In the genomic region with DNA sequence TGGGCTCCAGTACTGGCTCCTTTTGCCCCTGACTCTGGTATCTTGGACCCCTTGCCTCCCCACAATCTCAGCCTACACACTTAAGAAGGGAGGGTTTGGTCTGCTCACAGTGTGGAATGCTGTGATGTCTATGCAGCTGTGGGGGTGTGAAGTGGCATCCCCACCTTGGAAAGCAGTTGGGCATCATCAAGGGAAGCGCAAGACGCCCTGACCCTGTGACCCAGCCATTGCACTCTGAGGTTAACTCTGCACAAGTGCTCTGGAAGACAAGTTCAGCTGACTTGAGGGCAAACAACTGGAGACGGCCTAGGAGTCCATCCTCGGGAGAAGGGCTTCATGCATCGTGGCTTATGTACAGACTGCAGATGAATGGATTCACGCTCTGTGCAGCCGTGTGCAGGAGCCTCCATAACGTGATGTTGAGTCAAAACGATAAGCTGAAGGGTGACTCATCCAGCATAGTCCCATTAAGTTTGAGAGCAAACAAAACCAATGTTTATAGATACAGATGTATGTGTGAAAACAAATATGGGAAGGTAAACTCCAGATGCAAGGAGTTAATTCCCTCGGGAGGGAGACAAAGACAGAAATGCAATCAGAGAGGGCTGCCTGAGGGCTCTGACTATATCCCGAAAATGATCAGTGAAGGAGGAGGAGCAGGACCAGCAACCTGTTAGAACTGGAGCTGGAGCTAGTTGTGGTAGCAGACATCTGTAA, we compare ENCODE assay signal across 13 cellular contexts.
DNase-seq lines count a peak whose midpoint lies in the region; ATAC-seq, FAIRE-seq and TF ChIP-seq lines count a peak whose summit lies in the region.
"Had no signal": no experiment of that assay in that cellular context is flagged by ENCODE, and none has a peak within 500 bp of the region (broad histone marks: within the 10 kb centered on the region; RNA-seq: fewer than 3 reads in every experiment).

No MANE protein-coding gene starts in this region.

- no peaks in the 10 kb centered on the region for H3K36me3 ChIP-seq in heart right ventricle
- H3K36me3 ChIP-seq: gastroesophageal sphincter, tibial nerve had no signal

- no peak for TF ChIP-seq EP300 in A549 (IDR thresholded peaks at IDR 0.05)

- H3K9me3 ChIP-seq in A549 (peaks cover 16% of the 10 kb centered on the region; the same call in 2 of the 3 replicates), right cardiac atrium (ENCODE audit: control insufficient read depth, low read length) (no peaks in the 10 kb centered on the region), heart right ventricle (peaks cover 0 to 13% (median 0%) of the 10 kb centered on the region in 11 donors)
- H3K9me3 ChIP-seq: psoas muscle had no signal

- H3K4me2 ChIP-seq in A549, result peak overlapping the region; percentile 52

- CTCF ChIA-PET in A549 (lab: Yijun Ruan, JAX), result interaction anchor here (0.6 to 12.3 kb wide), 7 partner anchors 17 to 203 kb away, joined by 3 to 173 read pairs (median 4); no protein-coding TSS in a partner anchor

- TF ChIP-seq POLR2A in A549 (IDR thresholded peaks at IDR 0.05; ENCODE audit: low read length), result no peak

- no peaks in the 10 kb centered on the region for H3K27me3 ChIP-seq in right cardiac atrium (ENCODE audit: control insufficient read depth, insufficient read depth)
- H3K27me3 ChIP-seq in heart right ventricle, result peaks cover 0 to 47% (median 21%) of the 10 kb centered on the region in 7 donors
- H3K27me3 ChIP-seq: gastroesophageal sphincter had no signal

- H3K27ac ChIP-seq in A549, result no peak overlapping the region; a peak in 1 of 6 replicates
- H3K27ac ChIP-seq in right cardiac atrium (ENCODE audit: low read length), result no peak overlapping the region
- H3K27ac ChIP-seq in heart right ventricle, result no peak overlapping the region
- H3K27ac ChIP-seq: gastroesophageal sphincter, psoas muscle, tibial nerve had no signal

- DNase-seq in A549 (ENCODE audit: low read depth in 1 of 2, low spot score in 1 of 2) (peak; percentile 74 to 75), ELR (ENCODE audit: low read depth) (peak; percentile 70), fibroblast of mammary gland (ENCODE audit: low read depth) (peak; percentile 70), epidermal melanocyte (ENCODE audit: insufficient read length, low spot score) (no peak), right cardiac atrium (no peak), heart right ventricle (no peak)
- DNase-seq in stimulated activated CD4-positive, alpha-beta T cell treated with anti-CD3 and anti-CD28 coated beads, Interleukin-4, amount 100 ng/mL, for 4 hours, result no peak
- DNase-seq: activated T-cell treated with anti-CD3 and anti-CD28 coated beads, Interleukin-2, amount 50 U/mL, for 4 hours; NK-92 treated with Interleukin-12 subunit alpha and Interleukin-12 subunit beta, amount 100 ng/mL, for 24 hours had no signal

- WGBS in A549 (ENCODE audit: missing lambda C conversion rate), result 19% methylated on average over 9 of the region's 11 CpGs
- WGBS in right cardiac atrium, result 82% methylated on average over 11 of the region's 11 CpGs
- WGBS in heart right ventricle, 2 donors, result 84 to 87% methylated on average over 11 of the region's 11 CpGs

- H3K4me1 ChIP-seq in A549, result peaks cover 16% of the 10 kb centered on the region
- no peaks in the 10 kb centered on the region for H3K4me1 ChIP-seq in right cardiac atrium (ENCODE audit: control insufficient read depth, insufficient read depth, low read length)
- H3K4me1 ChIP-seq in heart right ventricle, result peaks cover 0 to 9% (median 4%) of the 10 kb centered on the region in 9 donors

- H3K4me3 ChIP-seq in A549, result no peak overlapping the region
- H3K4me3 ChIP-seq in fibroblast of mammary gland (ENCODE audit: control insufficient read depth, low read depth, low read length), result no peak overlapping the region
- H3K4me3 ChIP-seq in right cardiac atrium (ENCODE audit: low read length), result no peak overlapping the region
- H3K4me3 ChIP-seq in heart right ventricle, result no peak overlapping the region
- H3K4me3 ChIP-seq: gastroesophageal sphincter, psoas muscle, tibial nerve had no signal

- ATAC-seq in A549, result peak; percentile 83 to 85
- ATAC-seq in right cardiac atrium, result no peak
- ATAC-seq in heart right ventricle, result no peak
- ATAC-seq: activated T-cell treated with anti-CD3 and anti-CD28 coated beads, Interleukin-2, amount 50 U/mL, for 4 hours; gastroesophageal sphincter had no signal

- TF ChIP-seq CTCF in A549 (IDR thresholded peaks at IDR 0.05) (no peak), fibroblast of mammary gland (conservative IDR thresholded peaks at IDR 0.05; ENCODE audit: control insufficient read depth, insufficient read depth, low read depth, low read length) (no peak), heart right ventricle (IDR thresholded peaks at IDR 0.05) (no peak)

- no peak for FAIRE-seq in A549 (lab: Jason Lieb, UNC)

- intact Hi-C loops in right cardiac atrium (cut with DNase I), result no loop called here
- intact Hi-C loops in heart right ventricle (cut with DNase I), result loop anchor here in 2 of 10 donors (10.0 kb wide), 2 partner anchors 139 to 279 kb away; partner anchors contain the start of genes GRIP2 (in 1 of the 2) and SLC6A6 (in 1 of the 2)

- POLR2A ChIA-PET in A549 (lab: Yijun Ruan, JAX), result no interaction called here

- TF ChIP-seq RAD21 in A549 (conservative IDR thresholded peaks at IDR 0.05 in 1 of 2, IDR thresholded peaks at IDR 0.05 in 1 of 2), result peak in 1 of 2 experiments; percentile 2; a peak in 1 of 5 replicates

TF ChIP-seq in A549, 52 proteins besides CTCF, POLR2A, EP300 and RAD21 (continues in another document):
- TF ChIP-seq, protein P1, sequence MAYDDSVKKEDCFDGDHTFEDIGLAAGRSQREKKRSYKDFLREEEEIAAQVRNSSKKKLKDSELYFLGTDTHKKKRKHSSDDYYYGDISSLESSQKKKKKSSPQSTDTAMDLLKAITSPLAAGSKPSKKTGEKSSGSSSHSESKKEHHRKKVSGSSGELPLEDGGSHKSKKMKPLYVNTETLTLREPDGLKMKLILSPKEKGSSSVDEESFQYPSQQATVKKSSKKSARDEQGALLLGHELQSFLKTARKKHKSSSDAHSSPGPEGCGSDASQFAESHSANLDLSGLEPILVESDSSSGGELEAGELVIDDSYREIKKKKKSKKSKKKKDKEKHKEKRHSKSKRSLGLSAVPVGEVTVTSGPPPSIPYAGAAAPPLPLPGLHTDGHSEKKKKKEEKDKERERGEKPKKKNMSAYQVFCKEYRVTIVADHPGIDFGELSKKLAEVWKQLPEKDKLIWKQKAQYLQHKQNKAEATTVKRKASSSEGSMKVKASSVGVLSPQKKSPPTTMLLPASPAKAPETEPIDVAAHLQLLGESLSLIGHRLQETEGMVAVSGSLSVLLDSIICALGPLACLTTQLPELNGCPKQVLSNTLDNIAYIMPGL (CRISPR knock-in tag; IDR thresholded peaks at IDR 0.05; ENCODE audit: borderline replicate concordance), result no peak
- TF ChIP-seq HEYL (CRISPR knock-in tag; IDR thresholded peaks at IDR 0.05) (no peak), RCOR1 (IDR thresholded peaks at IDR 0.05; ENCODE audit: low read depth, low read length) (no peak), TFCP2L1 (CRISPR knock-in tag; IDR thresholded peaks at IDR 0.05) (no peak), CBX2 (IDR thresholded peaks at IDR 0.05; ENCODE audit: borderline replicate concordance, low read depth) (no peak), HOXB13 (CRISPR knock-in tag; IDR thresholded peaks at IDR 0.05; ENCODE audit: low read depth) (no peak), HOXB5 (CRISPR knock-in tag; IDR thresholded peaks at IDR 0.05) (no peak), HOXA7 (CRISPR knock-in tag; IDR thresholded peaks at IDR 0.05) (no peak), SREBF2 (IDR thresholded peaks at IDR 0.05) (no peak), EHF (CRISPR knock-in tag; IDR thresholded peaks at IDR 0.05) (no peak)
- TF ChIP-seq, protein P2, sequence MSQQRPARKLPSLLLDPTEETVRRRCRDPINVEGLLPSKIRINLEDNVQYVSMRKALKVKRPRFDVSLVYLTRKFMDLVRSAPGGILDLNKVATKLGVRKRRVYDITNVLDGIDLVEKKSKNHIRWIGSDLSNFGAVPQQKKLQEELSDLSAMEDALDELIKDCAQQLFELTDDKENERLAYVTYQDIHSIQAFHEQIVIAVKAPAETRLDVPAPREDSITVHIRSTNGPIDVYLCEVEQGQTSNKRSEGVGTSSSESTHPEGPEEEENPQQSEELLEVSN (IDR thresholded peaks at IDR 0.05; ENCODE audit: borderline replicate concordance, low read depth), result no peak

TF ChIP-seq in PFSK-1, 5 proteins besides CTCF, POLR2A, EP300 and RAD21:
- TF ChIP-seq FOXP2 (optimal IDR thresholded peaks at IDR 0.05; ENCODE audit: borderline replicate concordance, extremely low read depth, extremely low read length, insufficient read depth) (peak; percentile 14), TAF1 (IDR thresholded peaks at IDR 0.05; ENCODE audit: borderline replicate concordance, insufficient read depth, low read length) (no peak)

Comparison
In these comparisons a context has a peak if more than half of its experiments do, and no peak if none do; other contexts are left out.
1. ATAC-seq: peak in A549 (2 of 2); none in right cardiac atrium (0 of 2) and heart right ventricle (0 of 8).
2. DNase-seq: peak in A549 (2 of 2), ELR (single experiment) and fibroblast of mammary gland (single experiment); none in epidermal melanocyte (single experiment), stimulated activated CD4-positive, alpha-beta T cell treated with anti-CD3 and anti-CD28 coated beads, Interleukin-4, amount 100 ng/mL, for 4 hours (0 of 2), right cardiac atrium (0 of 3) and heart right ventricle (0 of 2).